ENCODE assay signal across 1 cellular context in the genomic region with DNA sequence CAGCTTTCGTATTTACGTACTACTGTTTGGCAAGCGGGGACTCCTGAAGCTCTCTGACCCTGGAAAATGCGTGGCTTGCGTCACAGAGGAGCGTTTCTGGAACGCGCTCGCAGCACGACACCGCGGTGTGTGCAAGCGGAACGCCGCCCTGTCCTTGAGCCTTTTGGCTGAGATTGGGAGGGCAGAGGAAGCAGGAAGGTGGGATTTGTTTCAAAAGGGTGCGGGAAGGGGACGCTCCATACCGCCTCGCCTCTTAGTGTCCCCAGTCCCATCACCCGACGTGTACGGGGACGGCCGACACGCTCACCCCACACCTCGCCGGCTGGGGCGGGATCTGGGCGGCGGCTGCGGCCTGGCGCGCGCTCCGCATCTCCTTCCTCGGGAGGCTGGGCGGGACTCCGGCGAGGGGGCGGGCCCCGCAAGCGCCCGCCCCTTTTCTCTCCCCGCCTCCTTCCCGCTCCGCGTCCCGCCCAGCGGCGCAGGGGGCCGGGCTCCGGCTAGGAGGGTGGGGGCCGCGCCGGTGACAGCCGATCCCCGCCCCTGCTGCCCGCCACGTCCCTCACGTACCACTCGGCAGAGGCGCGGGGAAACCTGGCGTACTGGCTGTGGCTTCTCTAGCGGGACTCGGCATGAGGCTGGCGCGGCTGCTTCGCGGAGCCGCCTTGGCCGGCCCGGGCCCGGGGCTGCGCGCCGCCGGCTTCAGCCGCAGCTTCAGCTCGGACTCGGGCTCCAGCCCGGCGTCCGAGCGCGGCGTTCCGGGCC.
TF ChIP-seq lines count a peak whose summit lies in the region.

A gene (plus strand): TSS at position 569 of the 762 bp plus-strand sequence. CDS start 61 bp downstream, at position 630.

TF ChIP-seq in K562, 482 proteins besides CTCF, POLR2A, EP300 and RAD21 (continued from another document and continues in another):
- TF ChIP-seq, protein P1, sequence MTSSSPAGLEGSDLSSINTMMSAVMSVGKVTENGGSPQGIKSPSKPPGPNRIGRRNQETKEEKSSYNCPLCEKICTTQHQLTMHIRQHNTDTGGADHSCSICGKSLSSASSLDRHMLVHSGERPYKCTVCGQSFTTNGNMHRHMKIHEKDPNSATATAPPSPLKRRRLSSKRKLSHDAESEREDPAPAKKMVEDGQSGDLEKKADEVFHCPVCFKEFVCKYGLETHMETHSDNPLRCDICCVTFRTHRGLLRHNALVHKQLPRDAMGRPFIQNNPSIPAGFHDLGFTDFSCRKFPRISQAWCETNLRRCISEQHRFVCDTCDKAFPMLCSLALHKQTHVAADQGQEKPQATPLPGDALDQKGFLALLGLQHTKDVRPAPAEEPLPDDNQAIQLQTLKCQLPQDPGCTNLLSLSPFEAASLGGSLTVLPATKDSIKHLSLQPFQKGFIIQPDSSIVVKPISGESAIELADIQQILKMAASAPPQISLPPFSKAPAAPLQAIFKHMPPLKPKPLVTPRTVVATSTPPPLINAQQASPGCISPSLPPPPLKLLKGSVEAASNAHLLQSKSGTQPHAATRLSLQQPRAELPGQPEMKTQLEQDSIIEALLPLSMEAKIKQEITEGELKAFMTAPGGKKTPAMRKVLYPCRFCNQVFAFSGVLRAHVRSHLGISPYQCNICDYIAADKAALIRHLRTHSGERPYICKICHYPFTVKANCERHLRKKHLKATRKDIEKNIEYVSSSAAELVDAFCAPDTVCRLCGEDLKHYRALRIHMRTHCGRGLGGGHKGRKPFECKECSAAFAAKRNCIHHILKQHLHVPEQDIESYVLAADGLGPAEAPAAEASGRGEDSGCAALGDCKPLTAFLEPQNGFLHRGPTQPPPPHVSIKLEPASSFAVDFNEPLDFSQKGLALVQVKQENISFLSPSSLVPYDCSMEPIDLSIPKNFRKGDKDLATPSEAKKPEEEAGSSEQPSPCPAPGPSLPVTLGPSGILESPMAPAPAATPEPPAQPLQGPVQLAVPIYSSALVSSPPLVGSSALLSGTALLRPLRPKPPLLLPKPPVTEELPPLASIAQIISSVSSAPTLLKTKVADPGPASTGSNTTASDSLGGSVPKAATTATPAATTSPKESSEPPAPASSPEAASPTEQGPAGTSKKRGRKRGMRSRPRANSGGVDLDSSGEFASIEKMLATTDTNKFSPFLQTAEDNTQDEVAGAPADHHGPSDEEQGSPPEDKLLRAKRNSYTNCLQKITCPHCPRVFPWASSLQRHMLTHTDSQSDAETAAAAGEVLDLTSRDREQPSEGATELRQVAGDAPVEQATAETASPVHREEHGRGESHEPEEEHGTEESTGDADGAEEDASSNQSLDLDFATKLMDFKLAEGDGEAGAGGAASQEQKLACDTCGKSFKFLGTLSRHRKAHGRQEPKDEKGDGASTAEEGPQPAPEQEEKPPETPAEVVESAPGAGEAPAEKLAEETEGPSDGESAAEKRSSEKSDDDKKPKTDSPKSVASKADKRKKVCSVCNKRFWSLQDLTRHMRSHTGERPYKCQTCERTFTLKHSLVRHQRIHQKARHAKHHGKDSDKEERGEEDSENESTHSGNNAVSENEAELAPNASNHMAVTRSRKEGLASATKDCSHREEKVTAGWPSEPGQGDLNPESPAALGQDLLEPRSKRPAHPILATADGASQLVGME (CRISPR knock-in tag; IDR thresholded peaks at IDR 0.05), result peak; percentile 94
- TF ChIP-seq JUND (IDR thresholded peaks at IDR 0.05; ENCODE audit: borderline replicate concordance, low read depth, low read length) (peak; percentile 20; the same call in 1 of the 2 replicates), JUND (tag; IDR thresholded peaks at IDR 0.05; ENCODE audit: borderline replicate concordance, low read depth, low read length) (no peak; the same call in 2 of the 3 replicates), HNRNPH1 (optimal IDR thresholded peaks at IDR 0.05; ENCODE audit: low read depth, low read length) (no peak), SNIP1 (IDR thresholded peaks at IDR 0.05; ENCODE audit: low read depth) (no peak), MXI1 (IDR thresholded peaks at IDR 0.05; ENCODE audit: low read depth, low read length) (peak; percentile 31; the same call in 1 of the 2 replicates), CBFB (CRISPR knock-in tag; IDR thresholded peaks at IDR 0.05) (no peak; the same call in 1 of the 2 replicates), HNRNPLL (IDR thresholded peaks at IDR 0.05; ENCODE audit: low read depth, low read length, poor library complexity, severe bottlenecking) (peak; percentile 78), RBM17 (IDR thresholded peaks at IDR 0.05; ENCODE audit: borderline replicate concordance, low read depth, low read length) (no peak), TRIM28 (IDR thresholded peaks at IDR 0.05) (no peak), MEF2A (IDR thresholded peaks at IDR 0.05; ENCODE audit: control insufficient read depth, low read depth, low read length) (no peak), ZNF140 (CRISPR knock-in tag; IDR thresholded peaks at IDR 0.05) (no peak), ZEB2 (IDR thresholded peaks at IDR 0.05) (no peak), TCF7L2 (IDR thresholded peaks at IDR 0.05; ENCODE audit: low read depth, low read length) (no peak), ZNF212 (CRISPR knock-in tag; IDR thresholded peaks at IDR 0.05) (no peak), ZSCAN32 (CRISPR knock-in tag; IDR thresholded peaks at IDR 0.05) (no peak), SP1 (CRISPR knock-in tag; IDR thresholded peaks at IDR 0.05) (peak; percentile 86), NUFIP1 (IDR thresholded peaks at IDR 0.05; ENCODE audit: partially characterized antibody) (no peak), FOXM1 (IDR thresholded peaks at IDR 0.05; ENCODE audit: low read depth) (no peak), FOXM1 (CRISPR knock-in tag; IDR thresholded peaks at IDR 0.05; ENCODE audit: low read depth) (no peak; the same call in 1 of the 2 replicates), NR4A1 (CRISPR knock-in tag; IDR thresholded peaks at IDR 0.05) (peak; percentile 92; the same call in 1 of the 2 replicates), NR4A1 (tag; IDR thresholded peaks at IDR 0.05) (no peak), RBM15 (IDR thresholded peaks at IDR 0.05; ENCODE audit: insufficient read depth, low read length) (no peak), DIDO1 (tag; IDR thresholded peaks at IDR 0.05; ENCODE audit: low read depth) (no peak), TAF15 (IDR thresholded peaks at IDR 0.05; ENCODE audit: low read depth, low read length) (no peak), HNRNPUL1 (IDR thresholded peaks at IDR 0.05; ENCODE audit: low read length) (no peak), MCM5 (IDR thresholded peaks at IDR 0.05; ENCODE audit: low read depth) (no peak), ZNF175 (CRISPR knock-in tag; IDR thresholded peaks at IDR 0.05; ENCODE audit: low read depth) (no peak), NCOA6 (IDR thresholded peaks at IDR 0.05) (peak; percentile 78), LEF1 (IDR thresholded peaks at IDR 0.05) (no peak; the same call in 1 of the 2 replicates), ZNF696 (CRISPR knock-in tag; conservative IDR thresholded peaks at IDR 0.05) (no peak)
- TF ChIP-seq, protein P2, sequence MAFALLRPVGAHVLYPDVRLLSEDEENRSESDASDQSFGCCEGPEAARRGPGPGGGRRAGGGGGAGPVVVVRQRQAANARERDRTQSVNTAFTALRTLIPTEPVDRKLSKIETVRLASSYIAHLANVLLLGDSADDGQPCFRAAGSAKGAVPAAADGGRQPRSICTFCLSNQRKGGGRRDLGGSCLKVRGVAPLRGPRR (CRISPR knock-in tag; IDR thresholded peaks at IDR 0.05), result no peak; the same call in 1 of the 2 replicates
- TF ChIP-seq, protein P3, sequence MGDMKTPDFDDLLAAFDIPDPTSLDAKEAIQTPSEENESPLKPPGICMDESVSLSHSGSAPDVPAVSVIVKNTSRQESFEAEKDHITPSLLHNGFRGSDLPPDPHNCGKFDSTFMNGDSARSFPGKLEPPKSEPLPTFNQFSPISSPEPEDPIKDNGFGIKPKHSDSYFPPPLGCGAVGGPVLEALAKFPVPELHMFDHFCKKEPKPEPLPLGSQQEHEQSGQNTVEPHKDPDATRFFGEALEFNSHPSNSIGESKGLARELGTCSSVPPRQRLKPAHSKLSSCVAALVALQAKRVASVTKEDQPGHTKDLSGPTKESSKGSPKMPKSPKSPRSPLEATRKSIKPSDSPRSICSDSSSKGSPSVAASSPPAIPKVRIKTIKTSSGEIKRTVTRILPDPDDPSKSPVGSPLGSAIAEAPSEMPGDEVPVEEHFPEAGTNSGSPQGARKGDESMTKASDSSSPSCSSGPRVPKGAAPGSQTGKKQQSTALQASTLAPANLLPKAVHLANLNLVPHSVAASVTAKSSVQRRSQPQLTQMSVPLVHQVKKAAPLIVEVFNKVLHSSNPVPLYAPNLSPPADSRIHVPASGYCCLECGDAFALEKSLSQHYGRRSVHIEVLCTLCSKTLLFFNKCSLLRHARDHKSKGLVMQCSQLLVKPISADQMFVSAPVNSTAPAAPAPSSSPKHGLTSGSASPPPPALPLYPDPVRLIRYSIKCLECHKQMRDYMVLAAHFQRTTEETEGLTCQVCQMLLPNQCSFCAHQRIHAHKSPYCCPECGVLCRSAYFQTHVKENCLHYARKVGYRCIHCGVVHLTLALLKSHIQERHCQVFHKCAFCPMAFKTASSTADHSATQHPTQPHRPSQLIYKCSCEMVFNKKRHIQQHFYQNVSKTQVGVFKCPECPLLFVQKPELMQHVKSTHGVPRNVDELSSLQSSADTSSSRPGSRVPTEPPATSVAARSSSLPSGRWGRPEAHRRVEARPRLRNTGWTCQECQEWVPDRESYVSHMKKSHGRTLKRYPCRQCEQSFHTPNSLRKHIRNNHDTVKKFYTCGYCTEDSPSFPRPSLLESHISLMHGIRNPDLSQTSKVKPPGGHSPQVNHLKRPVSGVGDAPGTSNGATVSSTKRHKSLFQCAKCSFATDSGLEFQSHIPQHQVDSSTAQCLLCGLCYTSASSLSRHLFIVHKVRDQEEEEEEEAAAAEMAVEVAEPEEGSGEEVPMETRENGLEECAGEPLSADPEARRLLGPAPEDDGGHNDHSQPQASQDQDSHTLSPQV (IDR thresholded peaks at IDR 0.05), result no peak; the same call in 1 of the 2 replicates
- TF ChIP-seq, protein P4, sequence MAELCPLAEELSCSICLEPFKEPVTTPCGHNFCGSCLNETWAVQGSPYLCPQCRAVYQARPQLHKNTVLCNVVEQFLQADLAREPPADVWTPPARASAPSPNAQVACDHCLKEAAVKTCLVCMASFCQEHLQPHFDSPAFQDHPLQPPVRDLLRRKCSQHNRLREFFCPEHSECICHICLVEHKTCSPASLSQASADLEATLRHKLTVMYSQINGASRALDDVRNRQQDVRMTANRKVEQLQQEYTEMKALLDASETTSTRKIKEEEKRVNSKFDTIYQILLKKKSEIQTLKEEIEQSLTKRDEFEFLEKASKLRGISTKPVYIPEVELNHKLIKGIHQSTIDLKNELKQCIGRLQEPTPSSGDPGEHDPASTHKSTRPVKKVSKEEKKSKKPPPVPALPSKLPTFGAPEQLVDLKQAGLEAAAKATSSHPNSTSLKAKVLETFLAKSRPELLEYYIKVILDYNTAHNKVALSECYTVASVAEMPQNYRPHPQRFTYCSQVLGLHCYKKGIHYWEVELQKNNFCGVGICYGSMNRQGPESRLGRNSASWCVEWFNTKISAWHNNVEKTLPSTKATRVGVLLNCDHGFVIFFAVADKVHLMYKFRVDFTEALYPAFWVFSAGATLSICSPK (IDR thresholded peaks at IDR 0.05; ENCODE audit: borderline replicate concordance), result no peak
- TF ChIP-seq, protein P5, sequence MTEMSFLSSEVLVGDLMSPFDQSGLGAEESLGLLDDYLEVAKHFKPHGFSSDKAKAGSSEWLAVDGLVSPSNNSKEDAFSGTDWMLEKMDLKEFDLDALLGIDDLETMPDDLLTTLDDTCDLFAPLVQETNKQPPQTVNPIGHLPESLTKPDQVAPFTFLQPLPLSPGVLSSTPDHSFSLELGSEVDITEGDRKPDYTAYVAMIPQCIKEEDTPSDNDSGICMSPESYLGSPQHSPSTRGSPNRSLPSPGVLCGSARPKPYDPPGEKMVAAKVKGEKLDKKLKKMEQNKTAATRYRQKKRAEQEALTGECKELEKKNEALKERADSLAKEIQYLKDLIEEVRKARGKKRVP (CRISPR knock-in tag; IDR thresholded peaks at IDR 0.05), result peak; percentile 55; the same call in 1 of the 2 replicates
- TF ChIP-seq, protein P6, sequence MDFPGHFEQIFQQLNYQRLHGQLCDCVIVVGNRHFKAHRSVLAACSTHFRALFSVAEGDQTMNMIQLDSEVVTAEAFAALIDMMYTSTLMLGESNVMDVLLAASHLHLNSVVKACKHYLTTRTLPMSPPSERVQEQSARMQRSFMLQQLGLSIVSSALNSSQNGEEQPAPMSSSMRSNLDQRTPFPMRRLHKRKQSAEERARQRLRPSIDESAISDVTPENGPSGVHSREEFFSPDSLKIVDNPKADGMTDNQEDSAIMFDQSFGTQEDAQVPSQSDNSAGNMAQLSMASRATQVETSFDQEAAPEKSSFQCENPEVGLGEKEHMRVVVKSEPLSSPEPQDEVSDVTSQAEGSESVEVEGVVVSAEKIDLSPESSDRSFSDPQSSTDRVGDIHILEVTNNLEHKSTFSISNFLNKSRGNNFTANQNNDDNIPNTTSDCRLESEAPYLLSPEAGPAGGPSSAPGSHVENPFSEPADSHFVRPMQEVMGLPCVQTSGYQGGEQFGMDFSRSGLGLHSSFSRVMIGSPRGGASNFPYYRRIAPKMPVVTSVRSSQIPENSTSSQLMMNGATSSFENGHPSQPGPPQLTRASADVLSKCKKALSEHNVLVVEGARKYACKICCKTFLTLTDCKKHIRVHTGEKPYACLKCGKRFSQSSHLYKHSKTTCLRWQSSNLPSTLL (IDR thresholded peaks at IDR 0.05), result no peak
- TF ChIP-seq, protein P7, sequence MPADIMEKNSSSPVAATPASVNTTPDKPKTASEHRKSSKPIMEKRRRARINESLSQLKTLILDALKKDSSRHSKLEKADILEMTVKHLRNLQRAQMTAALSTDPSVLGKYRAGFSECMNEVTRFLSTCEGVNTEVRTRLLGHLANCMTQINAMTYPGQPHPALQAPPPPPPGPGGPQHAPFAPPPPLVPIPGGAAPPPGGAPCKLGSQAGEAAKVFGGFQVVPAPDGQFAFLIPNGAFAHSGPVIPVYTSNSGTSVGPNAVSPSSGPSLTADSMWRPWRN (IDR thresholded peaks at IDR 0.05; ENCODE audit: low read depth), result peak; percentile 66; the same call in 1 of the 2 replicates
- TF ChIP-seq, protein P8, sequence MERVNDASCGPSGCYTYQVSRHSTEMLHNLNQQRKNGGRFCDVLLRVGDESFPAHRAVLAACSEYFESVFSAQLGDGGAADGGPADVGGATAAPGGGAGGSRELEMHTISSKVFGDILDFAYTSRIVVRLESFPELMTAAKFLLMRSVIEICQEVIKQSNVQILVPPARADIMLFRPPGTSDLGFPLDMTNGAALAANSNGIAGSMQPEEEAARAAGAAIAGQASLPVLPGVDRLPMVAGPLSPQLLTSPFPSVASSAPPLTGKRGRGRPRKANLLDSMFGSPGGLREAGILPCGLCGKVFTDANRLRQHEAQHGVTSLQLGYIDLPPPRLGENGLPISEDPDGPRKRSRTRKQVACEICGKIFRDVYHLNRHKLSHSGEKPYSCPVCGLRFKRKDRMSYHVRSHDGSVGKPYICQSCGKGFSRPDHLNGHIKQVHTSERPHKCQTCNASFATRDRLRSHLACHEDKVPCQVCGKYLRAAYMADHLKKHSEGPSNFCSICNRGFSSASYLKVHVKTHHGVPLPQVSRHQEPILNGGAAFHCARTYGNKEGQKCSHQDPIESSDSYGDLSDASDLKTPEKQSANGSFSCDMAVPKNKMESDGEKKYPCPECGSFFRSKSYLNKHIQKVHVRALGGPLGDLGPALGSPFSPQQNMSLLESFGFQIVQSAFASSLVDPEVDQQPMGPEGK (CRISPR knock-in tag; IDR thresholded peaks at IDR 0.05; ENCODE audit: borderline replicate concordance), result no peak
- TF ChIP-seq, protein P9, sequence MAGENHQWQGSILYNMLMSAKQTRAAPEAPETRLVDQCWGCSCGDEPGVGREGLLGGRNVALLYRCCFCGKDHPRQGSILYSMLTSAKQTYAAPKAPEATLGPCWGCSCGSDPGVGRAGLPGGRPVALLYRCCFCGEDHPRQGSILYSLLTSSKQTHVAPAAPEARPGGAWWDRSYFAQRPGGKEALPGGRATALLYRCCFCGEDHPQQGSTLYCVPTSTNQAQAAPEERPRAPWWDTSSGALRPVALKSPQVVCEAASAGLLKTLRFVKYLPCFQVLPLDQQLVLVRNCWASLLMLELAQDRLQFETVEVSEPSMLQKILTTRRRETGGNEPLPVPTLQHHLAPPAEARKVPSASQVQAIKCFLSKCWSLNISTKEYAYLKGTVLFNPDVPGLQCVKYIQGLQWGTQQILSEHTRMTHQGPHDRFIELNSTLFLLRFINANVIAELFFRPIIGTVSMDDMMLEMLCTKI (IDR thresholded peaks at IDR 0.05; ENCODE audit: partially characterized antibody), result no peak
